In genomic region chr15:77457619-77458265, GRCh38 we compare ENCODE assay signal across 13 cellular contexts. TPM values are rescaled to one million over a fixed set of nuclear protein-coding genes. Genes with fewer than 3 reads are reported as not detected.
DNase-seq lines count a peak whose midpoint lies in the region; ATAC-seq and TF ChIP-seq lines count a peak whose summit lies in the region.
"Had no signal": no experiment of that assay in that cellular context is flagged by ENCODE, and none has a peak within 500 bp of the region (broad histone marks: within the 10 kb centered on the region; RNA-seq: fewer than 3 reads in every experiment).

No MANE protein-coding gene starts in this region.

- H3K36me3 Mint-ChIP-seq in activated CD8-positive, alpha-beta T cell treated with anti-CD3 and anti-CD28 coated beads, Interleukin-2, amount 10 ng/mL, durations not matched to agents 7 days and 5 days (ENCODE audit: low read depth): peaks cover 15% of the 10 kb centered on the region

- H3K27ac Mint-ChIP-seq in activated CD8-positive, alpha-beta T cell treated with anti-CD3 and anti-CD28 coated beads, Interleukin-2, amount 10 ng/mL, durations not matched to agents 7 days and 5 days: peak overlapping the region; percentile 23
- H3K27ac Mint-ChIP-seq: CD14-positive monocyte; stimulated activated naive B cell treated with anti-CD40 and anti-IgM and Interleukin-4, amounts not matched to agents 10 μg/mL and 1 μg/mL and 100 μg/mL, for 72 hours had no signal

- H3K4me3 ChIP-seq in heart right ventricle (no peak overlapping the region), vagina (no peak overlapping the region), mucosa of descending colon (no peak overlapping the region)
- H3K4me3 ChIP-seq: Peyer's patch, skin epidermis had no signal

- H3K36me3 ChIP-seq in heart right ventricle: peaks cover 0 to 27% (median 4%) of the 10 kb centered on the region in 9 donors
- H3K36me3 ChIP-seq in vagina: peaks cover 0 to 9% of the 10 kb centered on the region in 2 donors
- no peaks in the 10 kb centered on the region for H3K36me3 ChIP-seq in mucosa of descending colon (ENCODE audit: low read depth)

- ATAC-seq in heart right ventricle: no peak
- ATAC-seq in activated CD8-positive, alpha-beta T cell treated with anti-CD3 and anti-CD28 coated beads, Interleukin-2, amount 10 ng/mL, durations not matched to agents 7 days and 5 days: peak; percentile 67
- no peak for ATAC-seq in mucosa of descending colon
- ATAC-seq in HG03097 (IDR thresholded peaks at IDR 0.05; ENCODE audit: low FRiP score, unreplicated experiment): no peak
- ATAC-seq: stimulated activated naive B cell treated with anti-CD40 and anti-IgM and Interleukin-4, amounts not matched to agents 10 μg/mL and 1 μg/mL and 100 μg/mL, for 72 hours had no signal

- H3K27me3 ChIP-seq in heart right ventricle (no peaks in the 10 kb centered on the region), vagina (no peaks in the 10 kb centered on the region)
- H3K27me3 ChIP-seq: Peyer's patch had no signal

- TF ChIP-seq CTCF in heart right ventricle (IDR thresholded peaks at IDR 0.05) (no peak), vagina (IDR thresholded peaks at IDR 0.05) (no peak), mucosa of descending colon (IDR thresholded peaks at IDR 0.05) (no peak)

- H3K9me3 Mint-ChIP-seq in activated CD8-positive, alpha-beta T cell treated with anti-CD3 and anti-CD28 coated beads, Interleukin-2, amount 10 ng/mL, durations not matched to agents 7 days and 5 days (ENCODE audit: insufficient read depth): no peaks in the 10 kb centered on the region
- H3K9me3 Mint-ChIP-seq: CD14-positive monocyte; stimulated activated naive B cell treated with anti-CD40 and anti-IgM and Interleukin-4, amounts not matched to agents 10 μg/mL and 1 μg/mL and 100 μg/mL, for 72 hours had no signal

- intact Hi-C loops in heart right ventricle (cut with DNase I): no loop called here
- intact Hi-C loops in cardiac septum (cut with DNase I): loop anchor here (5.0 kb wide), 1 partner anchor 40 kb away; no protein-coding TSS in a partner anchor
- intact Hi-C loops in vagina (cut with DNase I): no loop called here
- intact Hi-C loops in mucosa of descending colon (cut with DNase I, micrococcal nuclease): no loop called here

- H3K4me3 Mint-ChIP-seq in activated CD8-positive, alpha-beta T cell treated with anti-CD3 and anti-CD28 coated beads, Interleukin-2, amount 10 ng/mL, durations not matched to agents 7 days and 5 days: no peak overlapping the region
- H3K4me3 Mint-ChIP-seq: CD14-positive monocyte; stimulated activated naive B cell treated with anti-CD40 and anti-IgM and Interleukin-4, amounts not matched to agents 10 μg/mL and 1 μg/mL and 100 μg/mL, for 72 hours had no signal

- no peak for TF ChIP-seq POLR2A in vagina (IDR thresholded peaks at IDR 0.05)

- peaks cover 21% of the 10 kb centered on the region for H3K4me1 Mint-ChIP-seq in activated CD8-positive, alpha-beta T cell treated with anti-CD3 and anti-CD28 coated beads, Interleukin-2, amount 10 ng/mL, durations not matched to agents 7 days and 5 days (ENCODE audit: low read depth)
- H3K4me1 Mint-ChIP-seq: CD14-positive monocyte had no signal

- DNase-seq in heart right ventricle (no peak), cardiac septum (ENCODE audit: low spot score) (no peak), foreskin melanocyte (peak; percentile 40), vagina (ENCODE audit: extremely low spot score in 2 of 2) (no peak), mucosa of descending colon (no peak), T1000 (lab: John Stamatoyannopoulos, UW) (no peak)
- DNase-seq in activated CD8-positive, alpha-beta T cell treated with anti-CD3 and anti-CD28 coated beads, Interleukin-2, amount 10 ng/mL, durations not matched to agents 7 days and 5 days: peak; percentile 22
- DNase-seq: left ventricle myocardium superior; Peyer's patch; stimulated activated naive B cell treated with anti-CD40 and anti-IgM and Interleukin-4, amounts not matched to agents 10 μg/mL and 1 μg/mL and 100 μg/mL, for 72 hours had no signal

- H3K9me3 ChIP-seq in heart right ventricle: no peaks in the 10 kb centered on the region
- H3K9me3 ChIP-seq in vagina: no peaks in the 10 kb centered on the region
- H3K9me3 ChIP-seq in mucosa of descending colon: no peaks in the 10 kb centered on the region
- H3K9me3 ChIP-seq: Peyer's patch had no signal

- H3K27ac ChIP-seq in heart right ventricle (peak overlapping the region in 6 of 10 donors; percentile 18 to 77 (median 70)), vagina (peak overlapping the region; percentile 20)

- H3K27me3 Mint-ChIP-seq in activated CD8-positive, alpha-beta T cell treated with anti-CD3 and anti-CD28 coated beads, Interleukin-2, amount 10 ng/mL, durations not matched to agents 7 days and 5 days (ENCODE audit: low read depth): no peaks in the 10 kb centered on the region
- H3K27me3 Mint-ChIP-seq: stimulated activated naive B cell treated with anti-CD40 and anti-IgM and Interleukin-4, amounts not matched to agents 10 μg/mL and 1 μg/mL and 100 μg/mL, for 72 hours had no signal

- POLR2A ChIA-PET in activated CD8-positive, alpha-beta T cell treated with anti-CD3 and anti-CD28 coated beads, Interleukin-2, amount 10 ng/mL, durations not matched to agents 7 days and 5 days (lab: Charles Lee): no interaction called here

- CTCF ChIA-PET in activated CD8-positive, alpha-beta T cell treated with anti-CD3 and anti-CD28 coated beads, Interleukin-2, amount 10 ng/mL, durations not matched to agents 7 days and 5 days (lab: Charles Lee): interaction anchor here (1.1 to 2.4 kb wide), 4 partner anchors 21 to 339 kb away, joined by 3 to 6 read pairs (median 3); no protein-coding TSS in a partner anchor

- H3K4me1 ChIP-seq in heart right ventricle (peaks cover 8 to 85% (median 59%) of the 10 kb centered on the region in 9 donors), vagina (peaks cover 43% of the 10 kb centered on the region), mucosa of descending colon (ENCODE audit: low read depth) (peaks cover 6% of the 10 kb centered on the region)

RNA-seq across cellular contexts. Expression of gene HMG20A, which starts 37.1 kb away (rescaled TPM):
- total RNA-seq in heart right ventricle: 10 to 100 TPM; 25.7 to 60.2 (median 41.6) TPM
- polyA plus RNA-seq in heart right ventricle: 10 to 100 TPM in 1 of 2 donors, 1 to 10 TPM in 1; 9.9 to 13.9 TPM
- 36.0 TPM for total RNA-seq in cardiac septum
- total RNA-seq in activated CD8-positive, alpha-beta T cell treated with anti-CD3 and anti-CD28 coated beads, Interleukin-2, amount 10 ng/mL, durations not matched to agents 7 days and 5 days: 10 to 100 TPM; 47.5 to 51.7 TPM
- total RNA-seq in vagina: 49.4 TPM
- total RNA-seq in mucosa of descending colon: 10 to 100 TPM; 27.5 to 37.1 (median 34.7) TPM

RNA-seq across cellular contexts. Expression of gene PEAK1, which starts 37.8 kb away (rescaled TPM):
- total RNA-seq in heart right ventricle: 100 to 1,000 TPM in 5 of 10 donors, 10 to 100 TPM in 5; 68.1 to 146 (median 96.4) TPM
- polyA plus RNA-seq in heart right ventricle: 10 to 100 TPM in 1 of 2 donors, 1 to 10 TPM in 1; 7.0 to 18.7 TPM
- 132 TPM for total RNA-seq in cardiac septum
- total RNA-seq in activated CD8-positive, alpha-beta T cell treated with anti-CD3 and anti-CD28 coated beads, Interleukin-2, amount 10 ng/mL, durations not matched to agents 7 days and 5 days: 10 to 100 TPM; 30.4 to 30.7 TPM
- total RNA-seq in vagina: 27.7 TPM
- total RNA-seq in mucosa of descending colon: 10 to 100 TPM; 47.9 to 75.3 (median 65.7) TPM

Comparison
In these comparisons a context has a peak if more than half of its experiments do, and no peak if none do; other contexts are left out.
1. DNase-seq: peak in activated CD8-positive, alpha-beta T cell treated with anti-CD3 and anti-CD28 coated beads, Interleukin-2, amount 10 ng/mL, durations not matched to agents 7 days and 5 days (single experiment) and foreskin melanocyte (single experiment); none in heart right ventricle (0 of 2), cardiac septum (single experiment), vagina (0 of 2), mucosa of descending colon (0 of 3) and T1000 (single experiment).